Comparison of ENCODE assay signal across 8 cellular contexts in genomic region chr5:81972496-81972791, GRCh38. TPM values are rescaled to one million over a fixed set of nuclear protein-coding genes. Genes with fewer than 3 reads are reported as not detected.
DNase-seq lines count a peak whose midpoint lies in the region; TF ChIP-seq lines count a peak whose summit lies in the region.

No MANE protein-coding gene starts in this region.

- in situ Hi-C loops in GM23248 (cut with MboI), result no loop called here

- H3K4me1 ChIP-seq in GM23248 (ENCODE audit: insufficient read depth) (0 out of 2 replicates have a peak, but pooled peaks cover 3% of the 10 kb centered on the region), MM.1S (ENCODE audit: low read length) (0 out of 2 replicates have a peak, but pooled peaks cover 3% of the 10 kb centered on the region), endodermal cell (ENCODE audit: control insufficient read depth, insufficient read depth, low read length) (peaks cover 7% of the 10 kb centered on the region)

- H3K27ac Mint-ChIP-seq in endodermal cell (peak overlapping the region; percentile 58), progenitor cell of endocrine pancreas (peak overlapping the region; percentile 96)

- H3F3A ChIP-seq in GM23248 (ENCODE audit: insufficient read depth) (0 out of 2 replicates have a peak, but pooled peaks cover 5% of the 10 kb centered on the region), MM.1S (ENCODE audit: insufficient read depth, low read length) (peaks cover 9% of the 10 kb centered on the region; the same call in 1 of the 2 replicates)

- H3K9me3 ChIP-seq in GM23248 (ENCODE audit: low read depth) (no peaks in the 10 kb centered on the region), MM.1S (replicated peaks; ENCODE audit: insufficient read depth, low read length) (no peaks in the 10 kb centered on the region), endodermal cell (ENCODE audit: control insufficient read depth, low read length) (no peaks in the 10 kb centered on the region)

- peaks cover 9% of the 10 kb centered on the region for H3K36me3 Mint-ChIP-seq in endodermal cell (ENCODE audit: low read depth)
- H3K36me3 Mint-ChIP-seq in progenitor cell of endocrine pancreas (ENCODE audit: insufficient read depth), result peaks cover 6% of the 10 kb centered on the region

- H3K4me2 ChIP-seq in GM23248 (ENCODE audit: unreplicated experiment) (peak overlapping the region; percentile 88), MM.1S (ENCODE audit: low read depth, low read length) (peak overlapping the region; percentile 58)

- no peaks in the 10 kb centered on the region for H3K9me2 ChIP-seq in GM23248 (ENCODE audit: insufficient read depth)
- no peaks in the 10 kb centered on the region for H3K9me2 ChIP-seq in MM.1S (replicated peaks; ENCODE audit: insufficient read depth, low read length)

- H3K9me3 Mint-ChIP-seq in endodermal cell (peaks cover 1% of the 10 kb centered on the region), progenitor cell of endocrine pancreas (ENCODE audit: low read depth) (no peaks in the 10 kb centered on the region)

- H3K27me3 ChIP-seq in GM23248 (replicated peaks; ENCODE audit: insufficient read depth) (no peaks in the 10 kb centered on the region), MM.1S (replicated peaks; ENCODE audit: insufficient read depth, low read length) (no peaks in the 10 kb centered on the region), endodermal cell (ENCODE audit: control insufficient read depth, insufficient read depth, low read length, poor library complexity, severe bottlenecking) (no peaks in the 10 kb centered on the region)

- H3K4me3 Mint-ChIP-seq in endodermal cell (peak overlapping the region; percentile 61), progenitor cell of endocrine pancreas (ENCODE audit: low read depth) (peak overlapping the region; percentile 75)

- 0 to 3% methylated on average over 8 of the region's 8 CpGs for WGBS in GM23248 (ENCODE audit: low coverage in 1 of 2, low lambda C conversion rate in 2 of 2, missing lambda C conversion rate in 2 of 2), 2 experiments
- WGBS in endodermal cell (ENCODE audit: insufficient coverage in 1 of 2, insufficient read length in 1 of 2), 2 experiments, result 0% methylated on average over 1 to 8 of the region's 8 CpGs

- H3K79me2 ChIP-seq in GM23248 (ENCODE audit: insufficient read depth) (no peaks in the 10 kb centered on the region), MM.1S (ENCODE audit: low read length) (no peaks in the 10 kb centered on the region)

- H4K20me1 ChIP-seq in GM23248 (ENCODE audit: insufficient read depth), result no peaks in the 10 kb centered on the region
- no peaks in the 10 kb centered on the region for H4K20me1 ChIP-seq in MM.1S (ENCODE audit: insufficient read depth, low read length)

- H3K36me3 ChIP-seq in GM23248 (ENCODE audit: low read depth), result no peaks in the 10 kb centered on the region
- no peaks in the 10 kb centered on the region for H3K36me3 ChIP-seq in MM.1S (replicated peaks; ENCODE audit: insufficient read depth, low read length)
- peaks cover 3% of the 10 kb centered on the region for H3K36me3 ChIP-seq in endodermal cell (ENCODE audit: control insufficient read depth, insufficient read depth, low read length)

- H3K9ac ChIP-seq in GM23248 (peak overlapping the region; percentile 96), MM.1S (ENCODE audit: low read length) (peak overlapping the region; percentile 87), endodermal cell (ENCODE audit: extremely low read depth, low read length, poor library complexity, severe bottlenecking) (peak overlapping the region; percentile 94)

- H2AFZ ChIP-seq in GM23248 (peak overlapping the region; percentile 99), MM.1S (ENCODE audit: low read length) (peak overlapping the region; percentile 91)

- H3K27me3 Mint-ChIP-seq in endodermal cell (ENCODE audit: insufficient read depth), result no peaks in the 10 kb centered on the region
- no peaks in the 10 kb centered on the region for H3K27me3 Mint-ChIP-seq in progenitor cell of endocrine pancreas

- no peak for TF ChIP-seq CTCF in MM.1S (IDR thresholded peaks at IDR 0.05; ENCODE audit: low read length)
- TF ChIP-seq CTCF in endodermal cell (conservative IDR thresholded peaks at IDR 0.05), result no peak
- no peak for TF ChIP-seq CTCF in progenitor cell of endocrine pancreas (IDR thresholded peaks at IDR 0.05; ENCODE audit: unreplicated experiment)

- H3K4me1 Mint-ChIP-seq in endodermal cell (peaks cover 42% of the 10 kb centered on the region), progenitor cell of endocrine pancreas (ENCODE audit: low read depth) (peaks cover 13% of the 10 kb centered on the region)

- H3K4me3 ChIP-seq in GM23248 (peak overlapping the region; percentile 95), MM.1S (ENCODE audit: low read length) (peak overlapping the region; percentile 75), endodermal cell (ENCODE audit: low read length) (peak overlapping the region; percentile 94)

- H3K27ac ChIP-seq in GM23248 (peak overlapping the region; percentile 77), MM.1S (ENCODE audit: low read length) (peak overlapping the region; percentile 84; the same call in 1 of the 2 replicates), endodermal cell (ENCODE audit: low read depth, low read length) (peak overlapping the region; percentile 99)

- DNase-seq in GM23248 (no peak), MM.1S (peak; percentile 64), endodermal cell (no peak), progenitor cell of endocrine pancreas (ENCODE audit: low spot score, unreplicated experiment) (no peak), DMS 273 (lab: John Stamatoyannopoulos, UW; ENCODE audit: unreplicated experiment) (no peak), NCI-H526 (lab: John Stamatoyannopoulos, UW) (no peak), NCI-H69 (lab: John Stamatoyannopoulos, UW) (no peak), SIG-M5 treated with dmso at 0.1 percent for 504 hours (lab: John Stamatoyannopoulos, UW; ENCODE audit: unreplicated experiment) (no peak)

RNA-seq across cellular contexts. Expression of gene ATG10, which starts 0.6 kb away (rescaled TPM):
- total RNA-seq in GM23248 (2014; rRNA removed; shearing (Covaris generic)), result 1.8 and 6.5 TPM in 2 replicates
- 8.0 and 9.0 TPM in 2 replicates for polyA plus RNA-seq in GM23248 (2016; fragmentation: Nextera tagmentation; extraction: Ambion mirVana)
- total RNA-seq in endodermal cell (10 to 100 TPM; 17.9 to 22.6 TPM), progenitor cell of endocrine pancreas (10.8 and 11.8 TPM in 2 replicates)
- 13.7 TPM for polyA plus RNA-seq in endodermal cell (2013, experiment 1 of 2)
- polyA plus RNA-seq in endodermal cell (2013, experiment 2 of 2), result 13.1 TPM
